ENCODE assay signal across 31 cellular contexts in the genomic region with DNA sequence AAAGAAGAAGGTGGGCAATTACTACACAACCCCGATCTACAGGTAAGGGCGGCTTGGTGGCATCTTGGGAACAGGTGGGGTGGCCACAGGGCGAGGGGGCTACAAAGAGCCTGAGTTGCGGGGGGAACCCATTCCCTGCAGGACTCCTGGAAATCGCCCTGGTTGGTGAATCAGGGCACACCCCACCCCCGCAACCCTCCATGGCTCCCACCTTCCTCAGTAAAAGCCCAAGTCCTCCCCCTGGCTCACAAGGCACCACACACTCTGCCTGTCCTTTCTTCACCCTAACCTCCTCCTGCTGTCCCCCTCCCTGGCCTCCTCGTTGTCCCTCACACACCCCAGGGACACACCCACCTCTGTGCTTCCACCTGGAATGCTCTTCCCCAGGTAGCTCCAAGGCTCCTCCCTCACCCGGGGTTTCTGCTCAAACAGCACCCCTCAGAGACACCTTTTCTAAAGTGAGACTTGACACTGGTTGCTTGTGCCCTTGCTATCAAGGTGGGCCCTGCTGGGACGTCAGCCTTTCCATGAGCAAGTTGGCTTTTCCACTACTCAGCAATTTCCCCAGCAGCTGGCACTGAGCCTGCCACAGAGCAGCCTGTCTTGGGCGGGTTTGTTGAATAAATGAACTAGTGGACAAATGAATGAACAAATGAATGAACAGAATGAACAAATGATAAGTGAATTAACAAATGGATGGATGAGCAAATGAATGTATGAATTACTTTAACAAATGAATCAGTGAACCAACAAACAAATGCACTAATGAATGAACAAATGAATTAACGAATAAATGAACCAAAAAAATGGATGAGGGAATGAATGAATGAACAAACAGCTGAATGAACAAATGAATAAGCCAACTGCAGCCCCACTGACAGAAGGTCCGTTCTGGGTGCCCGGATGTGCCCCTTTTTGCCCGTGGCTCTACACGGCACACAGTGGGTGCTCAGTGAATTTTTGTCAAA.
"Had no signal": no experiment of that assay in that cellular context is flagged by ENCODE, and none has a peak within 500 bp of the region (broad histone marks: within the 10 kb centered on the region; RNA-seq: fewer than 3 reads in every experiment).

No MANE protein-coding gene starts in this region.

- H3K9me3 ChIP-seq: right atrium auricular region, thoracic aorta had no signal

- H2AFZ ChIP-seq: neural progenitor cell, parathyroid adenoma had no signal

- H3K4me2 ChIP-seq: neural progenitor cell had no signal

- DNase-seq: activated CD4-positive, alpha-beta memory T cell treated with anti-CD3 and anti-CD28 coated beads for 36 hours; activated CD4-positive, alpha-beta T cell treated with anti-CD3 and anti-CD28 coated beads, Interleukin-2, amount 10 ng/mL, durations not matched to agents 24 days and 14 days; activated CD4-positive, CD25-positive, alpha-beta regulatory T cell treated with anti-CD3 and anti-CD28 coated beads, Interleukin-2, amount 50 U/mL, for 72 hours; activated CD8-positive, alpha-beta memory T cell treated with anti-CD3 and anti-CD28 coated beads, Interleukin-2, amount 50 U/mL, for 4 hours; activated gamma-delta T cell treated with Interleukin-2 at 50 U/mL for 16 hours; activated naive CD4-positive, alpha-beta T cell treated with anti-CD3 and anti-CD28 coated beads, Interleukin-2, amount 50 U/mL, for 16 hours; activated T-cell treated with anti-CD3 and anti-CD28 coated beads, Interleukin-2, amount 50 U/mL, for 24 hours; anterior cingulate cortex; dermis blood vessel endothelial cell; effector CD4-positive, alpha-beta T cell; erythroblast; head of caudate nucleus; hippocampal formation; left cardiac atrium; naive thymus-derived CD4-positive, alpha-beta T cell; occipital lobe; stimulated activated CD4-positive, alpha-beta T cell treated with anti-CD3 and anti-CD28 coated beads, Interleukin-15, amount 100 ng/mL, for 24 hours; stimulated activated CD4-positive, alpha-beta T cell treated with anti-CD3 and anti-CD28 coated beads, Interleukin-2, amount 100 ng/mL, for 24 hours; stimulated activated naive CD4-positive, alpha-beta T cell; T-helper 2 cell; trophoblast cell had no signal

- FAIRE-seq: colon, endometrium, keratinocyte, urothelium cell line had no signal

- H3K27me3 ChIP-seq: neural progenitor cell, right atrium auricular region had no signal

- H3K9ac ChIP-seq: neural progenitor cell, parathyroid adenoma had no signal

- H3K27me3 Mint-ChIP-seq: activated CD4-positive, alpha-beta memory T cell treated with anti-CD3 and anti-CD28 coated beads for 36 hours; activated CD4-positive, alpha-beta T cell treated with anti-CD3 and anti-CD28 coated beads, Interleukin-2, amount 10 ng/mL, durations not matched to agents 24 days and 14 days; activated T-cell treated with anti-CD3 and anti-CD28 coated beads, Interleukin-2, amount 50 U/mL, for 24 hours; activated T-helper 17 cell treated with anti-CD3 and anti-CD28 coated beads, Interleukin-2, amount 50 U/mL, for 72 hours; naive thymus-derived CD4-positive, alpha-beta T cell had no signal

- H3K4me3 Mint-ChIP-seq: activated CD4-positive, alpha-beta memory T cell treated with anti-CD3 and anti-CD28 coated beads for 36 hours; activated CD4-positive, alpha-beta T cell treated with anti-CD3 and anti-CD28 coated beads, Interleukin-2, amount 10 ng/mL, durations not matched to agents 24 days and 14 days; activated T-cell treated with anti-CD3 and anti-CD28 coated beads, Interleukin-2, amount 50 U/mL, for 24 hours; activated T-helper 17 cell treated with anti-CD3 and anti-CD28 coated beads, Interleukin-2, amount 50 U/mL, for 72 hours; mesothelial cell of epicardium; naive thymus-derived CD4-positive, alpha-beta T cell; neural progenitor cell had no signal

- H3K4me3 ChIP-seq: neural progenitor cell, right atrium auricular region, thoracic aorta had no signal

- H3K27ac ChIP-seq: neural progenitor cell, parathyroid adenoma, right atrium auricular region, thoracic aorta had no signal

- H3K27ac Mint-ChIP-seq: activated CD4-positive, alpha-beta memory T cell treated with anti-CD3 and anti-CD28 coated beads for 36 hours; activated CD4-positive, alpha-beta T cell treated with anti-CD3 and anti-CD28 coated beads, Interleukin-2, amount 10 ng/mL, durations not matched to agents 24 days and 14 days; activated T-cell treated with anti-CD3 and anti-CD28 coated beads, Interleukin-2, amount 50 U/mL, for 24 hours; activated T-helper 17 cell treated with anti-CD3 and anti-CD28 coated beads, Interleukin-2, amount 50 U/mL, for 72 hours; mesothelial cell of epicardium; neural progenitor cell had no signal

- H3K4me1 Mint-ChIP-seq: mesothelial cell of epicardium, neural progenitor cell had no signal

- H3K4me1 ChIP-seq: neural progenitor cell, parathyroid adenoma, right atrium auricular region had no signal

- ATAC-seq: activated T-helper 17 cell treated with anti-CD3 and anti-CD28 coated beads, Interleukin-2, amount 50 U/mL, for 72 hours; left cardiac atrium; naive thymus-derived CD4-positive, alpha-beta T cell had no signal

- H3K36me3 ChIP-seq: neural progenitor cell had no signal

- H3K9me3 Mint-ChIP-seq: activated CD4-positive, alpha-beta memory T cell treated with anti-CD3 and anti-CD28 coated beads for 36 hours; activated CD4-positive, alpha-beta T cell treated with anti-CD3 and anti-CD28 coated beads, Interleukin-2, amount 10 ng/mL, durations not matched to agents 24 days and 14 days; activated T-cell treated with anti-CD3 and anti-CD28 coated beads, Interleukin-2, amount 50 U/mL, for 24 hours; activated T-helper 17 cell treated with anti-CD3 and anti-CD28 coated beads, Interleukin-2, amount 50 U/mL, for 72 hours; mesothelial cell of epicardium; neural progenitor cell had no signal

- H3K79me2 ChIP-seq: parathyroid adenoma had no signal
